Comparison of ENCODE assay signal across 14 cellular contexts in the genomic region with DNA sequence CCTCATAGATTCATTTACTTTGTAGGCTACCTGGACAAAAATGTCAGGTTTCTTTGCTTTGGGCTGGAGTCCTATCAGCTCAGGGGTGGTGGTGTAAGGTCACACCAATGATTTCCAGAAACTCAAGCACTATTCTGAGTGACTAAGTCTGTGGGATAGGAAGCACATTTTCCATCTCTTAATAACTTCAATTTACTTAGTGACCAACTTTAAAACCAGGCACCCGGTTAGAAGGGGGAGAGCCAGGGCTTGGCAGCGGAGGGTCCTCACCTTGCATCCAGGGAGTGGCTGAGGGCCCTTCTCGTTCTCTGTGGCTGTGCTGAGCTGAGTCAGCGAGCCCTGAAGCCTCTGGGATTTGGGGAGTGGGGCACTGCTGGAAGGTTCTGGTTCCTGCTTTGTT. TPM values are rescaled to one million over a fixed set of nuclear protein-coding genes. Genes with fewer than 3 reads are reported as not detected.
DNase-seq lines count a peak whose midpoint lies in the region; TF ChIP-seq lines count a peak whose summit lies in the region.
"Had no signal": no experiment of that assay in that cellular context is flagged by ENCODE, and none has a peak within 500 bp of the region (broad histone marks: within the 10 kb centered on the region; RNA-seq: fewer than 3 reads in every experiment).

No MANE protein-coding gene starts in this region.

- H3K27ac ChIP-seq in right atrium auricular region (peak overlapping the region; percentile 75 to 80), prostate gland (peak overlapping the region; percentile 78 to 82)
- H3K27ac ChIP-seq: KMS-11 had no signal

- no peak for TF ChIP-seq POLR2A in prostate gland (IDR thresholded peaks at IDR 0.05)

- WGBS in prostate gland, result 52% methylated on average over 4 of the region's 4 CpGs

- H3K27me3 ChIP-seq in right atrium auricular region (no peaks in the 10 kb centered on the region), prostate gland (replicated peaks; ENCODE audit: insufficient read depth) (no peaks in the 10 kb centered on the region)
- H3K27me3 ChIP-seq: heart left ventricle, upper lobe of left lung had no signal

- no peaks in the 10 kb centered on the region for H3K9me3 ChIP-seq in right atrium auricular region
- H3K9me3 ChIP-seq in prostate gland, result no peaks in the 10 kb centered on the region
- H3K9me3 ChIP-seq: heart left ventricle, upper lobe of left lung had no signal

- TF ChIP-seq CTCF in right atrium auricular region (IDR thresholded peaks at IDR 0.05), result no peak
- TF ChIP-seq CTCF in epithelial cell of proximal tubule (conservative IDR thresholded peaks at IDR 0.05; ENCODE audit: low read depth, low read length), result no peak
- TF ChIP-seq CTCF in prostate gland (IDR thresholded peaks at IDR 0.05), result no peak

- intact Hi-C loops in cardiac septum (cut with DNase I) (no loop called here), prostate gland (cut with DNase I) (no loop called here)

- H3K4me3 ChIP-seq in right atrium auricular region, result no peak overlapping the region
- peak overlapping the region; percentile 24 for H3K4me3 ChIP-seq in epithelial cell of proximal tubule (ENCODE audit: low read depth, low read length)
- H3K4me3 ChIP-seq in prostate gland, result no peak overlapping the region
- H3K4me3 ChIP-seq: GM12878, heart left ventricle, lung, upper lobe of left lung had no signal

- H3K4me1 ChIP-seq in right atrium auricular region (peaks cover 0 to 95% of the 10 kb centered on the region in 2 donors), prostate gland (replicated peaks) (peaks cover 9% of the 10 kb centered on the region)

- DNase-seq in right atrium auricular region (ENCODE audit: low spot score) (no peak), cardiac septum (ENCODE audit: low spot score) (no peak), epithelial cell of proximal tubule (ENCODE audit: low read depth) (no peak), prostate gland (ENCODE audit: low spot score) (no peak), NCI-H2171 treated with DMSO at 0.1 percent for 48 hours (lab: John Stamatoyannopoulos, UW) (no peak), GM19240 (ENCODE audit: insufficient read length, low spot score) (no peak), NAMALWA (ENCODE audit: low spot score) (no peak)
- no peak for DNase-seq in activated CD4-positive, CD25-positive, alpha-beta regulatory T cell treated with anti-CD3 and anti-CD28 coated beads, Interleukin-2, amount 50 U/mL, for 72 hours
- DNase-seq: heart left ventricle, NCI-H187 had no signal

- H3K36me3 ChIP-seq in right atrium auricular region (no peaks in the 10 kb centered on the region), prostate gland (no peaks in the 10 kb centered on the region)
- H3K36me3 ChIP-seq: upper lobe of left lung had no signal

RNA-seq across cellular contexts. Expression of a gene that starts 6.7 kb away (rescaled TPM):
- total RNA-seq in right atrium auricular region (10 to 100 TPM; 21.3 to 45.4 TPM), cardiac septum (24.4 TPM), epithelial cell of proximal tubule (20.5 and 29.7 TPM in 2 replicates), prostate gland (100 to 1,000 TPM in 1 of 2 donors, 10 to 100 TPM in 1; 16.5 to 197 TPM)
